In genomic region chr2:119960821-119961220, GRCh38 we compare ENCODE assay signal across 21 cellular contexts. TPM values are rescaled to one million over a fixed set of nuclear protein-coding genes. Genes with fewer than 3 reads are reported as not detected.
DNase-seq lines count a peak whose midpoint lies in the region; ATAC-seq and TF ChIP-seq lines count a peak whose summit lies in the region.
"Had no signal": no experiment of that assay in that cellular context is flagged by ENCODE, and none has a peak within 500 bp of the region (broad histone marks: within the 10 kb centered on the region; RNA-seq: fewer than 3 reads in every experiment).

No MANE protein-coding gene starts in this region.

- no peaks in the 10 kb centered on the region for H3K4me1 ChIP-seq in testis
- H3K4me1 ChIP-seq: prostate gland, tibial artery had no signal

- no peak overlapping the region for H3K4me3 Mint-ChIP-seq in stimulated activated effector memory CD8-positive, alpha-beta T cell treated with anti-CD3 and anti-CD28 coated beads, Interleukin-12 subunit alpha, Interleukin-12 subunit beta, amount 100 ng/mL, for 72 hours
- no peak overlapping the region for H3K4me3 Mint-ChIP-seq in progenitor cell of endocrine pancreas (ENCODE audit: low read depth)
- H3K4me3 Mint-ChIP-seq: nephron, T-cell had no signal

- H3K4me3 ChIP-seq in testis: no peak overlapping the region
- H3K4me3 ChIP-seq: coronary artery, prostate gland, tibial artery had no signal

- H3K27ac Mint-ChIP-seq in stimulated activated effector memory CD8-positive, alpha-beta T cell treated with anti-CD3 and anti-CD28 coated beads, Interleukin-12 subunit alpha, Interleukin-12 subunit beta, amount 100 ng/mL, for 72 hours: no peak overlapping the region
- H3K27ac Mint-ChIP-seq in progenitor cell of endocrine pancreas: no peak overlapping the region

- ATAC-seq in stimulated activated effector memory CD8-positive, alpha-beta T cell treated with anti-CD3 and anti-CD28 coated beads, Interleukin-12 subunit alpha, Interleukin-12 subunit beta, amount 100 ng/mL, for 72 hours: peak; percentile 88
- ATAC-seq: HCT116, T-cell had no signal

- no peaks in the 10 kb centered on the region for H3K27me3 Mint-ChIP-seq in progenitor cell of endocrine pancreas
- H3K27me3 Mint-ChIP-seq: T-cell had no signal

- peaks cover 97% of the 10 kb centered on the region for H3K36me3 Mint-ChIP-seq in stimulated activated effector memory CD8-positive, alpha-beta T cell treated with anti-CD3 and anti-CD28 coated beads, Interleukin-12 subunit alpha, Interleukin-12 subunit beta, amount 100 ng/mL, for 72 hours
- peaks cover 44% of the 10 kb centered on the region for H3K36me3 Mint-ChIP-seq in progenitor cell of endocrine pancreas (ENCODE audit: insufficient read depth)

- peak; percentile 27 for DNase-seq in GM04503 (ENCODE audit: low read depth)
- peak; percentile 9 for DNase-seq in NCI-H226
- DNase-seq in fibroblast of gingiva (ENCODE audit: low read depth): peak; percentile 50
- no peak for DNase-seq in stimulated activated effector memory CD8-positive, alpha-beta T cell treated with anti-CD3 and anti-CD28 coated beads, Interleukin-12 subunit alpha, Interleukin-12 subunit beta, amount 100 ng/mL, for 72 hours (ENCODE audit: low spot score in 2 of 2)
- DNase-seq in testis: no peak
- no peak for DNase-seq in 8988T
- DNase-seq in progenitor cell of endocrine pancreas (ENCODE audit: low spot score, unreplicated experiment): no peak
- DNase-seq: activated CD8-positive, alpha-beta memory T cell treated with anti-CD3 and anti-CD28 coated beads for 24 hours; activated effector memory CD4-positive, alpha-beta T cell treated with anti-CD3 and anti-CD28 coated beads, Interleukin-2, amount 50 U/mL, for 16 hours; C1 segment of cervical spinal cord; head of caudate nucleus; Karpas-422; mammary epithelial cell; NCI-H1436 treated with DMSO at 0.1 percent for 48 hours; T-cell; tibial artery had no signal

- no peaks in the 10 kb centered on the region for H3K9me3 Mint-ChIP-seq in stimulated activated effector memory CD8-positive, alpha-beta T cell treated with anti-CD3 and anti-CD28 coated beads, Interleukin-12 subunit alpha, Interleukin-12 subunit beta, amount 100 ng/mL, for 72 hours
- H3K9me3 Mint-ChIP-seq in progenitor cell of endocrine pancreas (ENCODE audit: low read depth): peaks cover 2% of the 10 kb centered on the region
- H3K9me3 Mint-ChIP-seq: T-cell had no signal

- H3K4me1 Mint-ChIP-seq in stimulated activated effector memory CD8-positive, alpha-beta T cell treated with anti-CD3 and anti-CD28 coated beads, Interleukin-12 subunit alpha, Interleukin-12 subunit beta, amount 100 ng/mL, for 72 hours: peaks cover 27% of the 10 kb centered on the region
- H3K4me1 Mint-ChIP-seq in progenitor cell of endocrine pancreas (ENCODE audit: low read depth): peaks cover 6% of the 10 kb centered on the region
- H3K4me1 Mint-ChIP-seq: nephron had no signal

- 79 to 81% methylated on average over 2 of the region's 2 CpGs for WGBS in testis, 2 donors

- no peaks in the 10 kb centered on the region for H3K9me3 ChIP-seq in testis
- H3K9me3 ChIP-seq: prostate gland, tibial artery had no signal

- H3K27ac ChIP-seq in testis: no peak overlapping the region
- H3K27ac ChIP-seq: coronary artery, prostate gland, tibial artery, VCaP had no signal

- no peak for TF ChIP-seq POLR2A in testis (IDR thresholded peaks at IDR 0.05)

- TF ChIP-seq CTCF in testis (IDR thresholded peaks at IDR 0.05) (no peak), progenitor cell of endocrine pancreas (IDR thresholded peaks at IDR 0.05; ENCODE audit: unreplicated experiment) (no peak)

- intact Hi-C loops in testis (cut with DNase I; ENCODE audit: low total_unique reads): no loop called here

- no peaks in the 10 kb centered on the region for H3K27me3 ChIP-seq in testis
- H3K27me3 ChIP-seq: tibial artery had no signal

- H3K36me3 ChIP-seq in testis (ENCODE audit: low read depth, missing control alignments): no peaks in the 10 kb centered on the region
- H3K36me3 ChIP-seq: prostate gland had no signal

RNA-seq across cellular contexts. Expression of gene EPB41L5, which starts 52.1 kb away (rescaled TPM):
- total RNA-seq in testis (10 to 100 TPM; 62.7 to 73.6 TPM), progenitor cell of endocrine pancreas (75.3 and 77.8 TPM in 2 replicates)
- polyA plus RNA-seq in testis (ENCODE audit: insufficient read depth, low read depth, low replicate concordance): 56.8 TPM

Comparison
In these comparisons a context has a peak if more than half of its experiments do, and no peak if none do; other contexts are left out.
1. DNase-seq: peak in GM04503 (single experiment), NCI-H226 (single experiment) and fibroblast of gingiva (single experiment); none in stimulated activated effector memory CD8-positive, alpha-beta T cell treated with anti-CD3 and anti-CD28 coated beads, Interleukin-12 subunit alpha, Interleukin-12 subunit beta, amount 100 ng/mL, for 72 hours (0 of 2), testis (single experiment), 8988T (single experiment) and progenitor cell of endocrine pancreas (single experiment).